15 cellular contexts compared by ENCODE assay signal in genomic region chr7:120110169-120110568, GRCh38.
A peak's percentile ranks its signal among the peaks of the same experiment; 100 is the strongest.
DNase-seq lines count a peak whose midpoint lies in the region; ATAC-seq and TF ChIP-seq lines count a peak whose summit lies in the region.
"Had no signal": no experiment of that assay in that cellular context is flagged by ENCODE, and none has a peak within 500 bp of the region (broad histone marks: within the 10 kb centered on the region; RNA-seq: fewer than 3 reads in every experiment).

No MANE protein-coding gene starts in this region.

- no peaks in the 10 kb centered on the region for H3K27me3 ChIP-seq in A673 (replicated peaks; ENCODE audit: insufficient read depth, low read depth, low read length, poor library complexity)

- no peaks in the 10 kb centered on the region for H3K27me3 Mint-ChIP-seq in Calu3 (ENCODE audit: unreplicated experiment)

- peak overlapping the region; percentile 27 for H3K4me3 Mint-ChIP-seq in Calu3 (ENCODE audit: low read depth, unreplicated experiment)

- TF ChIP-seq CTCF in Calu3 (IDR thresholded peaks at IDR 0.05; ENCODE audit: unreplicated experiment), result no peak
- no peak for TF ChIP-seq CTCF in LNCaP clone FGC (IDR thresholded peaks at IDR 0.05; ENCODE audit: control insufficient read depth, extremely low read depth, insufficient read depth)
- no peak for TF ChIP-seq CTCF in A673 (conservative IDR thresholded peaks at IDR 0.05; ENCODE audit: low read depth, low read length)

- peaks cover 2% of the 10 kb centered on the region for H3K9me3 Mint-ChIP-seq in Calu3 (ENCODE audit: low read depth, unreplicated experiment)

- no TSS peak for BruUV-seq in Calu3 (replicated peaks; lab: Mats Ljungman, UMichigan)
- BruUV-seq in A673 (replicated peaks; lab: Mats Ljungman, UMichigan), result no TSS peak

- H3K36me3 ChIP-seq in A673 (ENCODE audit: insufficient read depth, low read length, poor library complexity, severe bottlenecking), result no peaks in the 10 kb centered on the region

- peaks cover 7% of the 10 kb centered on the region for H3K36me3 Mint-ChIP-seq in Calu3 (ENCODE audit: insufficient read depth, unreplicated experiment)

- intact Hi-C loops in Calu3 (cut with micrococcal nuclease; ENCODE audit: unreplicated experiment) (loop anchor here (1.0 to 5.0 kb wide), 2 partner anchors 58 to 61 kb away; no protein-coding TSS in a partner anchor), A673 (cut with micrococcal nuclease; ENCODE audit: unreplicated experiment) (no loop called here)

- peak; percentile 75 for DNase-seq in Calu3
- peak; percentile 17 for DNase-seq in LNCaP clone FGC (ENCODE audit: low read depth)
- DNase-seq in SK-N-DZ (ENCODE audit: low spot score), result peak; percentile 35
- peak; percentile 54 for DNase-seq in iPS DF 19.7 (ENCODE audit: low read depth, low spot score)
- no peak for DNase-seq in A673 (ENCODE audit: low spot score)
- DNase-seq: C1 segment of cervical spinal cord, DMS79, Kasumi-1, NCI-H2029, NCI-H524 treated with DMSO at 0.1 percent for 48 hours had no signal

- H3K4me1 Mint-ChIP-seq in Calu3 (ENCODE audit: low read depth, unreplicated experiment), result peaks cover 16% of the 10 kb centered on the region

- H3K4me3 ChIP-seq in LNCaP clone FGC (ENCODE audit: low read depth, low read length), result no peak overlapping the region
- no peak overlapping the region for H3K4me3 ChIP-seq in A673 (ENCODE audit: low read depth, low read length, poor library complexity, severe bottlenecking)

- no peaks in the 10 kb centered on the region for H3K9me3 ChIP-seq in A673 (ENCODE audit: low read depth, low read length, poor library complexity, severe bottlenecking)

- POLR2A ChIA-PET in A673 (lab: Charles Lee; ENCODE audit: low non-redundant PET), result no interaction called here

- ATAC-seq in HG03342 (IDR thresholded peaks at IDR 0.05; ENCODE audit: unreplicated experiment) (no peak), GM21737 (IDR thresholded peaks at IDR 0.05; ENCODE audit: unreplicated experiment) (no peak), GM18861 (IDR thresholded peaks at IDR 0.05; ENCODE audit: unreplicated experiment) (no peak)
- ATAC-seq: Panc1, Right ventricle myocardium inferior had no signal

- CTCF ChIA-PET in Calu3 (lab: Charles Lee) (no interaction called here), A673 (lab: Charles Lee) (no interaction called here)

- peak overlapping the region; percentile 78 for H3K27ac Mint-ChIP-seq in Calu3 (ENCODE audit: unreplicated experiment)

- H3K27ac ChIP-seq in A673 (ENCODE audit: low read depth, low read length, poor library complexity, severe bottlenecking), result no peak overlapping the region

- H3K4me1 ChIP-seq in A673 (ENCODE audit: insufficient read depth, low read length, poor library complexity, severe bottlenecking), result no peaks in the 10 kb centered on the region
